In the genomic region with DNA sequence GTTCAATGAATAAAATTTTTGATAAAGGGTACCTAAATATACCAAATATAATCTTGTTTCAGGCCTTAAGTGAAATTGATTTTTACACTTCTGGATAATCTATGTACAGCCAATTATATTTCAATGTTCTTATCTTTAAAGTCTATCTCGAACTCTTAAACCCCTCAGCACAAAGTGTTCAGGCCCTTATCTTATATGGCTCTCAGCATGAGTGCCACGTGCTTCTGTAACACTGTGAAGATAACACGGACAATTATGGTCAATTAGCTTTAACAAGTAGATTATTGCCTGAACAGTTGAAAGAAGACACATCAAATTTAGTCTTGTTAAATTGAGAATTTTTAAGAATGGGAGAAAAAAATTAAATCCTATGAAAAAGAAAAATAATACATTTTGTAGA, we compare ENCODE assay signal across 1 cellular context.
TF ChIP-seq lines count a peak whose summit lies in the region.

No MANE protein-coding gene starts in this region.

TF ChIP-seq in K562, 482 proteins besides CTCF, POLR2A, EP300 and RAD21 (continued from another document):
- no peak for TF ChIP-seq FOXA3 (CRISPR knock-in tag; conservative IDR thresholded peaks at IDR 0.05 in 1 of 2, IDR thresholded peaks at IDR 0.05 in 1 of 2)
- TF ChIP-seq ARID1B (IDR thresholded peaks at IDR 0.05) = peak; percentile 57
- peak; percentile 48; the same call in 1 of the 2 replicates for TF ChIP-seq DPF2 (IDR thresholded peaks at IDR 0.05)
- TF ChIP-seq ZNF717 (CRISPR knock-in tag; IDR thresholded peaks at IDR 0.05) = no peak
- TF ChIP-seq SNIP1 (IDR thresholded peaks at IDR 0.05; ENCODE audit: low read depth) = no peak
- peak in 1 of 2 experiments; percentile 32; a peak in 1 of 4 replicates for TF ChIP-seq RCOR1 (IDR thresholded peaks at IDR 0.05; ENCODE audit: borderline replicate concordance in 1 of 2, low read depth in 2 of 2, low read length in 2 of 2)
TF ChIP-seq in K562: peak in this region for 24.
